In genomic region chr17:64777413-64778101, GRCh38 we compare ENCODE assay signal across 8 cellular contexts.
A peak's percentile ranks its signal among the peaks of the same experiment; 100 is the strongest.
DNase-seq lines count a peak whose midpoint lies in the region; ATAC-seq and TF ChIP-seq lines count a peak whose summit lies in the region.

No MANE protein-coding gene starts in this region.

- in situ Hi-C loops in gastrocnemius medialis (cut with MboI; ENCODE audit: low sequenced_read_pairs in 4 of 4), result no loop called here

- H3K27ac ChIP-seq in HUES6 (ENCODE audit: low read depth, low read length), result no peak overlapping the region
- peak overlapping the region; percentile 53; the same call in 1 of the 2 replicates for H3K27ac ChIP-seq in WERI-Rb-1
- peak overlapping the region; percentile 19 to 57 for H3K27ac ChIP-seq in right atrium auricular region
- H3K27ac ChIP-seq in gastrocnemius medialis, result peak overlapping the region in 1 of 4 donors; percentile 18

- H3K4me3 ChIP-seq in BE2C (ENCODE audit: low read depth, low read length), result peak overlapping the region; percentile 38
- peak overlapping the region; percentile 81 for H3K4me3 ChIP-seq in HUES6 (ENCODE audit: low read depth, low read length)
- H3K4me3 ChIP-seq in WERI-Rb-1 (ENCODE audit: low read depth, low read length), result peak overlapping the region; percentile 3; the same call in 1 of the 2 replicates
- H3K4me3 ChIP-seq in right atrium auricular region, result peak overlapping the region in 1 of 2 donors; percentile 57
- peak overlapping the region; percentile 1 to 46 (median 36) for H3K4me3 ChIP-seq in gastrocnemius medialis

- no peaks in the 10 kb centered on the region for H3K9me3 Mint-ChIP-seq in MCF 10A (ENCODE audit: unreplicated experiment)

- no TSS peak for BruUV-seq in MCF 10A (replicated peaks; lab: Mats Ljungman, UMichigan)

- POLR2A ChIA-PET in MCF 10A (lab: Yijun Ruan, JAX), result interaction anchor here (0.6 to 1.0 kb wide), 3 partner anchors 142 to 1227 kb away, joined by 3 to 8 read pairs (median 4); partner anchors contain the start of genes CEP95, DCAF7, DDX5 and LRRC37A3

- DNase-seq in BE2C, result no peak
- no peak for DNase-seq in WERI-Rb-1
- no peak for DNase-seq in right atrium auricular region (ENCODE audit: low spot score)
- no peak for DNase-seq in gastrocnemius medialis
- no peak for DNase-seq in SW480 (ENCODE audit: low spot score)
- no peak for DNase-seq in MCF 10A (ENCODE audit: unreplicated experiment)

- no peak for ATAC-seq in gastrocnemius medialis
- no peak for ATAC-seq in HG03196 (IDR thresholded peaks at IDR 0.05; ENCODE audit: unreplicated experiment)

- no peaks in the 10 kb centered on the region for H3K9me3 ChIP-seq in BE2C
- no peaks in the 10 kb centered on the region for H3K9me3 ChIP-seq in HUES6 (ENCODE audit: control insufficient read depth, insufficient read depth, low read depth, low read length)
- H3K9me3 ChIP-seq in WERI-Rb-1 (ENCODE audit: severe bottlenecking), result no peaks in the 10 kb centered on the region
- H3K9me3 ChIP-seq in right atrium auricular region, result no peaks in the 10 kb centered on the region
- H3K9me3 ChIP-seq in gastrocnemius medialis, result no peaks in the 10 kb centered on the region

- no peak overlapping the region for H3K4me3 Mint-ChIP-seq in MCF 10A (ENCODE audit: unreplicated experiment)

- intact Hi-C loops in gastrocnemius medialis (cut with DNase I; ENCODE audit: low total_unique reads) (loop anchor here (5.0 kb wide), 1 partner anchor 420 kb away; no protein-coding TSS in a partner anchor), MCF 10A (cut with micrococcal nuclease) (loop anchor here (5.0 to 10.0 kb wide), 2 partner anchors 113 to 420 kb away; partner anchors contain the start of gene SMURF2)

- H3K27me3 ChIP-seq in BE2C, result peaks cover 51% of the 10 kb centered on the region
- peaks cover 80% of the 10 kb centered on the region for H3K27me3 ChIP-seq in HUES6 (ENCODE audit: control insufficient read depth, insufficient read depth, low read length)
- H3K27me3 ChIP-seq in WERI-Rb-1 (ENCODE audit: insufficient read depth, low read depth, severe bottlenecking), result no peaks in the 10 kb centered on the region
- H3K27me3 ChIP-seq in right atrium auricular region, result peaks cover 0 to 25% of the 10 kb centered on the region in 2 donors
- peaks cover 0 to 10% (median 7%) of the 10 kb centered on the region in 3 donors for H3K27me3 ChIP-seq in gastrocnemius medialis

- CTCF ChIA-PET in MCF 10A (lab: Yijun Ruan, JAX), result interaction anchor here (0.6 to 1.6 kb wide), 10 partner anchors 9 to 299 kb away, joined by 3 to 5 read pairs (median 3); partner anchors contain the start of gene LRRC37A3

- no peaks in the 10 kb centered on the region for H3K27me3 Mint-ChIP-seq in MCF 10A (ENCODE audit: insufficient read depth, unreplicated experiment)

- peaks cover 5% of the 10 kb centered on the region for H3K4me1 Mint-ChIP-seq in MCF 10A (ENCODE audit: insufficient read depth, unreplicated experiment)

- H3K4me1 ChIP-seq in BE2C (peaks cover 6% of the 10 kb centered on the region), HUES6 (ENCODE audit: control insufficient read depth, insufficient read depth, low read length) (peaks cover 31% of the 10 kb centered on the region), right atrium auricular region (peaks cover 0 to 60% of the 10 kb centered on the region in 2 donors), gastrocnemius medialis (peaks cover 10 to 14% of the 10 kb centered on the region in 2 donors)

- peaks cover 18% of the 10 kb centered on the region for H3K36me3 Mint-ChIP-seq in MCF 10A (ENCODE audit: insufficient read depth, unreplicated experiment)

- H3K36me3 ChIP-seq in BE2C (no peaks in the 10 kb centered on the region), HUES6 (ENCODE audit: control insufficient read depth, insufficient read depth, low read length) (no peaks in the 10 kb centered on the region), WERI-Rb-1 (peaks cover 6% of the 10 kb centered on the region), right atrium auricular region (no peaks in the 10 kb centered on the region), gastrocnemius medialis (no peaks in the 10 kb centered on the region)

- H3K27ac Mint-ChIP-seq in MCF 10A (ENCODE audit: low read depth, unreplicated experiment), result no peak overlapping the region

- H3K9ac ChIP-seq in HUES6 (ENCODE audit: low read length), result no peak overlapping the region

- TF ChIP-seq CTCF in BE2C (IDR thresholded peaks at IDR 0.05; ENCODE audit: low read depth, low read length) (no peak), WERI-Rb-1 (IDR thresholded peaks at IDR 0.05; ENCODE audit: low read depth, low read length) (no peak), right atrium auricular region (IDR thresholded peaks at IDR 0.05) (no peak), gastrocnemius medialis (IDR thresholded peaks at IDR 0.05 in 4 of 5, conservative IDR thresholded peaks at IDR 0.05 in 1 of 5) (no peak), MCF 10A (IDR thresholded peaks at IDR 0.05; ENCODE audit: unreplicated experiment) (no peak)

- no peak for TF ChIP-seq POLR2A in gastrocnemius medialis (IDR thresholded peaks at IDR 0.05)
